Comparison of ENCODE assay signal across 8 cellular contexts in genomic region chr7:94656658-94656924, GRCh38. TPM values are rescaled to one million over a fixed set of nuclear protein-coding genes. Genes with fewer than 3 reads are reported as not detected.
DNase-seq lines count a peak whose midpoint lies in the region; ATAC-seq and TF ChIP-seq lines count a peak whose summit lies in the region.

No MANE protein-coding gene starts in this region.

- CTCF ChIA-PET in mammary epithelial cell (lab: Charles Lee; ENCODE audit: low non-redundant PET) = interaction anchor here (0.6 to 1.2 kb wide), 4 partner anchors 36 to 585 kb away, joined by 3 to 7 read pairs (median 4); no protein-coding TSS in a partner anchor

- no peak for TF ChIP-seq POLR2A in vagina (IDR thresholded peaks at IDR 0.05)

- H3K27ac ChIP-seq in heart right ventricle = no peak overlapping the region
- H3K27ac ChIP-seq in mammary epithelial cell (ENCODE audit: insufficient read depth, low read depth, low read length) = no peak overlapping the region
- peak overlapping the region; percentile 88 for H3K27ac ChIP-seq in vagina

- H3K27me3 ChIP-seq in heart right ventricle (peaks cover 0 to 57% (median 28%) of the 10 kb centered on the region in 7 donors), mammary epithelial cell (ENCODE audit: insufficient read depth, low read length) (no peaks in the 10 kb centered on the region), vagina (no peaks in the 10 kb centered on the region)

- dilution Hi-C loops in mammary epithelial cell (cut with HindIII; ENCODE audit: low sequenced_read_pairs) = no loop called here

- peaks cover 0 to 30% (median 16%) of the 10 kb centered on the region in 9 donors for H3K4me1 ChIP-seq in heart right ventricle
- peaks cover 10% of the 10 kb centered on the region for H3K4me1 ChIP-seq in mammary epithelial cell (ENCODE audit: insufficient read depth, low read length)
- peaks cover 18% of the 10 kb centered on the region for H3K4me1 ChIP-seq in vagina

- in situ Hi-C loops in mammary epithelial cell (cut with MboI; ENCODE audit: low sequenced_read_pairs in 2 of 2) = no loop called here

- TF ChIP-seq CTCF in heart right ventricle (IDR thresholded peaks at IDR 0.05) (no peak), mammary epithelial cell (conservative IDR thresholded peaks at IDR 0.05 in 1 of 2, IDR thresholded peaks at IDR 0.05 in 1 of 2; ENCODE audit: extremely low read depth in 1 of 2, insufficient read depth in 1 of 2, low read depth in 1 of 2, low read length in 2 of 2) (no peak), vagina (IDR thresholded peaks at IDR 0.05) (no peak)

- peak overlapping the region; percentile 51 for H3K9ac ChIP-seq in mammary epithelial cell (ENCODE audit: insufficient read depth, low read length)

- BruUV-seq in mammary epithelial cell (replicated peaks; lab: Mats Ljungman, UMichigan) = TSS peak; percentile 90

- WGBS in heart right ventricle, 2 donors = 46 to 53% methylated on average over 10 of the region's 10 CpGs
- WGBS in mammary epithelial cell (ENCODE audit: low coverage, missing lambda C conversion rate) = 36% methylated on average over 9 of the region's 10 CpGs

- no peaks in the 10 kb centered on the region for H4K20me1 ChIP-seq in mammary epithelial cell (ENCODE audit: insufficient read depth, low read length)

- H3K4me3 ChIP-seq in heart right ventricle (peak overlapping the region in 9 of 10 donors; percentile 60 to 89 (median 69)), mammary epithelial cell (replicated peaks in 1 of 3; ENCODE audit: insufficient read depth in 1 of 3, low read depth in 2 of 3, low read length in 3 of 3) (peak overlapping the region; percentile 47 to 56 (median 49)), vagina (peak overlapping the region; percentile 60 to 61)

- peaks cover 64% of the 10 kb centered on the region for H3K79me2 ChIP-seq in mammary epithelial cell (ENCODE audit: insufficient read depth, low read length)

- DNase-seq in heart right ventricle (no peak), Right ventricle myocardium inferior (ENCODE audit: missing footprints) (no peak), mammary epithelial cell (no peak), midbrain (lab: John Stamatoyannopoulos, UW) (peak; percentile 54), vagina (ENCODE audit: extremely low spot score in 2 of 2) (no peak), EL (no peak)

- H3K4me2 ChIP-seq in mammary epithelial cell (ENCODE audit: insufficient read depth, low read depth, low read length) = peak overlapping the region; percentile 76

- peak overlapping the region; percentile 78 for H2AFZ ChIP-seq in mammary epithelial cell (ENCODE audit: low read depth, low read length)

- ATAC-seq in heart right ventricle (no peak), Right ventricle myocardium inferior (no peak), GM21367 (IDR thresholded peaks at IDR 0.05; ENCODE audit: unreplicated experiment) (no peak), GM19463 (IDR thresholded peaks at IDR 0.05; ENCODE audit: unreplicated experiment) (no peak)

- H3K9me3 ChIP-seq in heart right ventricle (peaks cover 0 to 3% (median 0%) of the 10 kb centered on the region in 11 donors), mammary epithelial cell (replicated peaks; ENCODE audit: insufficient read depth, low read length) (no peaks in the 10 kb centered on the region), vagina (no peaks in the 10 kb centered on the region)

- H3K36me3 ChIP-seq in heart right ventricle = no peaks in the 10 kb centered on the region
- no peaks in the 10 kb centered on the region for H3K36me3 ChIP-seq in mammary epithelial cell (ENCODE audit: insufficient read depth, low read length)
- no peaks in the 10 kb centered on the region for H3K36me3 ChIP-seq in vagina

- intact Hi-C loops in heart right ventricle (cut with DNase I) (loop anchor here in 9 of 10 donors (2.0 to 10.0 kb wide), 9 partner anchors 142 to 818 kb away; partner anchors contain the start of gene CASD1 (in 1 of the 9)), Right ventricle myocardium inferior (cut with DNase I) (loop anchor here (2.0 to 5.0 kb wide), 2 partner anchors 144 to 204 kb away; no protein-coding TSS in a partner anchor), mammary epithelial cell (cut with micrococcal nuclease) (loop anchor here (1.0 to 10.0 kb wide), 7 partner anchors 36 to 818 kb away; partner anchors contain the start of gene PPP1R9A), vagina (cut with DNase I) (no loop called here)

RNA-seq across cellular contexts. Expression of gene SGCE, which starts 0.7 kb away (rescaled TPM):
- total RNA-seq in heart right ventricle = 10 to 100 TPM; 19.0 to 31.1 (median 21.2) TPM
- polyA plus RNA-seq in heart right ventricle = 10 to 100 TPM; 11.5 to 16.8 TPM
- 23.7 TPM for total RNA-seq in Right ventricle myocardium inferior
- total RNA-seq in mammary epithelial cell = 10 to 100 TPM; 61.3 to 74.7 TPM
- polyA plus RNA-seq in mammary epithelial cell = 37.1 TPM
- 20.8 TPM for polyA minus RNA-seq in mammary epithelial cell
- 84.0 TPM for total RNA-seq in vagina
